Comparison of ENCODE assay signal across 8 cellular contexts in genomic region chr1:243589286-243589685, GRCh38.
DNase-seq lines count a peak whose midpoint lies in the region; ATAC-seq, FAIRE-seq and TF ChIP-seq lines count a peak whose summit lies in the region.
"Not testable (repeated sequence)": the region's sequence is repeated elsewhere in the genome, so short reads cannot be mapped to it uniquely, and the experiment has no call there.

No MANE protein-coding gene starts in this region.

- H3K27me3 Mint-ChIP-seq in activated CD4-positive, alpha-beta T cell treated with anti-CD3 and anti-CD28 coated beads for 36 hours: not testable (repeated sequence)

- peaks cover 63% of the 10 kb centered on the region for H3K36me3 Mint-ChIP-seq in activated CD4-positive, alpha-beta T cell treated with anti-CD3 and anti-CD28 coated beads for 36 hours (ENCODE audit: low read depth)

- H3K4me1 Mint-ChIP-seq in activated CD4-positive, alpha-beta T cell treated with anti-CD3 and anti-CD28 coated beads for 36 hours: peaks cover 16% of the 10 kb centered on the region

- DNase-seq in D721Med (ENCODE audit: insufficient read length, low spot score); activated CD4-positive, alpha-beta T cell treated with anti-CD3 and anti-CD28 coated beads for 36 hours: not testable (repeated sequence)

- POLR2A ChIA-PET in activated CD4-positive, alpha-beta T cell treated with anti-CD3 and anti-CD28 coated beads for 36 hours (lab: Charles Lee): not testable (repeated sequence)

- H3K27ac Mint-ChIP-seq in activated CD4-positive, alpha-beta T cell treated with anti-CD3 and anti-CD28 coated beads for 36 hours: not testable (repeated sequence)

- CTCF ChIA-PET in activated CD4-positive, alpha-beta T cell treated with anti-CD3 and anti-CD28 coated beads for 36 hours (lab: Charles Lee): not testable (repeated sequence)

- peak; percentile 61 for FAIRE-seq in D721Med (lab: Jason Lieb, UNC)

- not testable (repeated sequence) for TF ChIP-seq CTCF in D721Med (IDR thresholded peaks at IDR 0.05; ENCODE audit: insufficient read depth, missing control alignments)

- peaks cover 26% of the 10 kb centered on the region for H3K9me3 Mint-ChIP-seq in activated CD4-positive, alpha-beta T cell treated with anti-CD3 and anti-CD28 coated beads for 36 hours (ENCODE audit: low read depth)

- H3K4me3 Mint-ChIP-seq in activated CD4-positive, alpha-beta T cell treated with anti-CD3 and anti-CD28 coated beads for 36 hours: not testable (repeated sequence)

- peak; percentile 79 for ATAC-seq in GM18861 (IDR thresholded peaks at IDR 0.05; ENCODE audit: unreplicated experiment)
- peak; percentile 73 for ATAC-seq in GM19438 (IDR thresholded peaks at IDR 0.05; ENCODE audit: low read depth, unreplicated experiment)
- peak; percentile 67 for ATAC-seq in GM21619 (IDR thresholded peaks at IDR 0.05; ENCODE audit: unreplicated experiment)
- peak; percentile 75 for ATAC-seq in HG02852 (IDR thresholded peaks at IDR 0.05; ENCODE audit: unreplicated experiment)
- peak; percentile 59 for ATAC-seq in HG03103 (IDR thresholded peaks at IDR 0.05; ENCODE audit: low read depth, unreplicated experiment)
- peak; percentile 69 for ATAC-seq in HG03520 (IDR thresholded peaks at IDR 0.05; ENCODE audit: unreplicated experiment)
- ATAC-seq in activated CD4-positive, alpha-beta T cell treated with anti-CD3 and anti-CD28 coated beads for 36 hours: peak; percentile 24

- intact Hi-C loops in activated CD4-positive, alpha-beta T cell treated with anti-CD3 and anti-CD28 coated beads for 36 hours (cut with DNase I, micrococcal nuclease): not testable (repeated sequence)

Comparison
In these comparisons a context has a peak if more than half of its experiments do, and no peak if none do; other contexts are left out.
1. ATAC-seq: peak in every context shown above with its lines; median percentile 79 in GM18861; 75 in HG02852; 73 in GM19438; 69 in HG03520; 67 in GM21619; 59 in HG03103; 24 in activated CD4-positive, alpha-beta T cell treated with anti-CD3 and anti-CD28 coated beads for 36 hours.